Comparison of ENCODE assay signal across 1 cellular context in genomic region chr15:43249699-43250203, GRCh38.
TF ChIP-seq lines count a peak whose summit lies in the region.

No MANE protein-coding gene starts in this region.

TF ChIP-seq in K562, 482 proteins besides CTCF, POLR2A, EP300 and RAD21 (continues in another document):
- TF ChIP-seq TEAD4 (IDR thresholded peaks at IDR 0.05; ENCODE audit: low read length) = peak; percentile 17; the same call in 1 of the 2 replicates
- no peak for TF ChIP-seq TEAD4 (CRISPR knock-in tag; IDR thresholded peaks at IDR 0.05; ENCODE audit: borderline replicate concordance)
- no peak for TF ChIP-seq SLC30A9 (CRISPR knock-in tag; IDR thresholded peaks at IDR 0.05)
- no peak for TF ChIP-seq SNIP1 (IDR thresholded peaks at IDR 0.05; ENCODE audit: low read depth)
- TF ChIP-seq CXXC5 (CRISPR knock-in tag; IDR thresholded peaks at IDR 0.05) = no peak
- no peak for TF ChIP-seq SRSF9 (IDR thresholded peaks at IDR 0.05; ENCODE audit: borderline replicate concordance, low read depth, low read length)
- no peak for TF ChIP-seq PHB (CRISPR knock-in tag; IDR thresholded peaks at IDR 0.05)
- no peak for TF ChIP-seq ZNF561 (CRISPR knock-in tag; conservative IDR thresholded peaks at IDR 0.05)
- TF ChIP-seq, protein P1, sequence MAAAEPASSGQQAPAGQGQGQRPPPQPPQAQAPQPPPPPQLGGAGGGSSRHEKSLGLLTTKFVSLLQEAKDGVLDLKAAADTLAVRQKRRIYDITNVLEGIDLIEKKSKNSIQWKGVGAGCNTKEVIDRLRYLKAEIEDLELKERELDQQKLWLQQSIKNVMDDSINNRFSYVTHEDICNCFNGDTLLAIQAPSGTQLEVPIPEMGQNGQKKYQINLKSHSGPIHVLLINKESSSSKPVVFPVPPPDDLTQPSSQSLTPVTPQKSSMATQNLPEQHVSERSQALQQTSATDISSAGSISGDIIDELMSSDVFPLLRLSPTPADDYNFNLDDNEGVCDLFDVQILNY (CRISPR knock-in tag; IDR thresholded peaks at IDR 0.05) = no peak
- TF ChIP-seq, protein P2, sequence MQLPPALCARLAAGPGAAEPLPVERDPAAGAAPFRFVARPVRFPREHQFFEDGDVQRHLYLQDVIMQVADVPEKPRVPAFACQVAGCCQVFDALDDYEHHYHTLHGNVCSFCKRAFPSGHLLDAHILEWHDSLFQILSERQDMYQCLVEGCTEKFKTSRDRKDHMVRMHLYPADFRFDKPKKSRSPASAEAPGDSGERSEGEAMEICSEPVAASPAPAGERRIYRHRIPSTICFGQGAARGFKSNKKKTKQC (CRISPR knock-in tag; IDR thresholded peaks at IDR 0.05) = no peak
- TF ChIP-seq MBD2 (IDR thresholded peaks at IDR 0.05; ENCODE audit: borderline replicate concordance, low read depth) = no peak
- TF ChIP-seq SMAD4 (CRISPR knock-in tag; conservative IDR thresholded peaks at IDR 0.05) = 0 out of 2 replicates have a peak, but pooled peaks have one; percentile 29
- TF ChIP-seq MAZ (CRISPR knock-in tag; conservative IDR thresholded peaks at IDR 0.05 in 1 of 2, IDR thresholded peaks at IDR 0.05 in 1 of 2) = no peak
- no peak for TF ChIP-seq ZNF436 (CRISPR knock-in tag; IDR thresholded peaks at IDR 0.05)
- TF ChIP-seq ZFPM2 (CRISPR knock-in tag; IDR thresholded peaks at IDR 0.05) = no peak
- no peak for TF ChIP-seq EHMT2 (IDR thresholded peaks at IDR 0.05)
- TF ChIP-seq TGIF2 (CRISPR knock-in tag; IDR thresholded peaks at IDR 0.05) = no peak
- TF ChIP-seq TRIM28 (IDR thresholded peaks at IDR 0.05) = no peak
- no peak for TF ChIP-seq ELF4 (CRISPR knock-in tag; IDR thresholded peaks at IDR 0.05)
- TF ChIP-seq, protein P3, sequence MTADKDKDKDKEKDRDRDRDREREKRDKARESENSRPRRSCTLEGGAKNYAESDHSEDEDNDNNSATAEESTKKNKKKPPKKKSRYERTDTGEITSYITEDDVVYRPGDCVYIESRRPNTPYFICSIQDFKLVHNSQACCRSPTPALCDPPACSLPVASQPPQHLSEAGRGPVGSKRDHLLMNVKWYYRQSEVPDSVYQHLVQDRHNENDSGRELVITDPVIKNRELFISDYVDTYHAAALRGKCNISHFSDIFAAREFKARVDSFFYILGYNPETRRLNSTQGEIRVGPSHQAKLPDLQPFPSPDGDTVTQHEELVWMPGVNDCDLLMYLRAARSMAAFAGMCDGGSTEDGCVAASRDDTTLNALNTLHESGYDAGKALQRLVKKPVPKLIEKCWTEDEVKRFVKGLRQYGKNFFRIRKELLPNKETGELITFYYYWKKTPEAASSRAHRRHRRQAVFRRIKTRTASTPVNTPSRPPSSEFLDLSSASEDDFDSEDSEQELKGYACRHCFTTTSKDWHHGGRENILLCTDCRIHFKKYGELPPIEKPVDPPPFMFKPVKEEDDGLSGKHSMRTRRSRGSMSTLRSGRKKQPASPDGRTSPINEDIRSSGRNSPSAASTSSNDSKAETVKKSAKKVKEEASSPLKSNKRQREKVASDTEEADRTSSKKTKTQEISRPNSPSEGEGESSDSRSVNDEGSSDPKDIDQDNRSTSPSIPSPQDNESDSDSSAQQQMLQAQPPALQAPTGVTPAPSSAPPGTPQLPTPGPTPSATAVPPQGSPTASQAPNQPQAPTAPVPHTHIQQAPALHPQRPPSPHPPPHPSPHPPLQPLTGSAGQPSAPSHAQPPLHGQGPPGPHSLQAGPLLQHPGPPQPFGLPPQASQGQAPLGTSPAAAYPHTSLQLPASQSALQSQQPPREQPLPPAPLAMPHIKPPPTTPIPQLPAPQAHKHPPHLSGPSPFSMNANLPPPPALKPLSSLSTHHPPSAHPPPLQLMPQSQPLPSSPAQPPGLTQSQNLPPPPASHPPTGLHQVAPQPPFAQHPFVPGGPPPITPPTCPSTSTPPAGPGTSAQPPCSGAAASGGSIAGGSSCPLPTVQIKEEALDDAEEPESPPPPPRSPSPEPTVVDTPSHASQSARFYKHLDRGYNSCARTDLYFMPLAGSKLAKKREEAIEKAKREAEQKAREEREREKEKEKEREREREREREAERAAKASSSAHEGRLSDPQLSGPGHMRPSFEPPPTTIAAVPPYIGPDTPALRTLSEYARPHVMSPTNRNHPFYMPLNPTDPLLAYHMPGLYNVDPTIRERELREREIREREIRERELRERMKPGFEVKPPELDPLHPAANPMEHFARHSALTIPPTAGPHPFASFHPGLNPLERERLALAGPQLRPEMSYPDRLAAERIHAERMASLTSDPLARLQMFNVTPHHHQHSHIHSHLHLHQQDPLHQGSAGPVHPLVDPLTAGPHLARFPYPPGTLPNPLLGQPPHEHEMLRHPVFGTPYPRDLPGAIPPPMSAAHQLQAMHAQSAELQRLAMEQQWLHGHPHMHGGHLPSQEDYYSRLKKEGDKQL (CRISPR knock-in tag; IDR thresholded peaks at IDR 0.05; ENCODE audit: borderline replicate concordance) = no peak
- TF ChIP-seq ZNF274 (IDR thresholded peaks at IDR 0.05; ENCODE audit: borderline replicate concordance, low read depth, low read length) = no peak
- no peak for TF ChIP-seq XRCC5 (IDR thresholded peaks at IDR 0.05; ENCODE audit: low read depth, low read length)
- TF ChIP-seq FOXJ2 (tag; IDR thresholded peaks at IDR 0.05) = no peak
- no peak for TF ChIP-seq ESRRA (IDR thresholded peaks at IDR 0.05; ENCODE audit: borderline replicate concordance, low read depth)
- TF ChIP-seq CTBP1 (IDR thresholded peaks at IDR 0.05; ENCODE audit: borderline replicate concordance) = peak; percentile 37; the same call in 1 of the 2 replicates
- no peak for TF ChIP-seq GTF2E2 (tag; IDR thresholded peaks at IDR 0.05)
- peak; percentile 70 for TF ChIP-seq MEIS2 (IDR thresholded peaks at IDR 0.05; ENCODE audit: partially characterized antibody)
- TF ChIP-seq RREB1 (CRISPR knock-in tag; IDR thresholded peaks at IDR 0.05) = no peak
- no peak for TF ChIP-seq TBL1XR1 (IDR thresholded peaks at IDR 0.05; ENCODE audit: low read length in 2 of 2)
- 0 out of 2 replicates have a peak, but pooled peaks have one; percentile 33 for TF ChIP-seq LCOR (CRISPR knock-in tag; IDR thresholded peaks at IDR 0.05)
- no peak for TF ChIP-seq ZNF174 (CRISPR knock-in tag; IDR thresholded peaks at IDR 0.05)
- TF ChIP-seq ZNF609 (CRISPR knock-in tag; IDR thresholded peaks at IDR 0.05; ENCODE audit: borderline replicate concordance) = no peak
- no peak for TF ChIP-seq CBX3 (IDR thresholded peaks at IDR 0.05; ENCODE audit: borderline replicate concordance in 1 of 2, low read length in 2 of 2)
- TF ChIP-seq, protein P4, sequence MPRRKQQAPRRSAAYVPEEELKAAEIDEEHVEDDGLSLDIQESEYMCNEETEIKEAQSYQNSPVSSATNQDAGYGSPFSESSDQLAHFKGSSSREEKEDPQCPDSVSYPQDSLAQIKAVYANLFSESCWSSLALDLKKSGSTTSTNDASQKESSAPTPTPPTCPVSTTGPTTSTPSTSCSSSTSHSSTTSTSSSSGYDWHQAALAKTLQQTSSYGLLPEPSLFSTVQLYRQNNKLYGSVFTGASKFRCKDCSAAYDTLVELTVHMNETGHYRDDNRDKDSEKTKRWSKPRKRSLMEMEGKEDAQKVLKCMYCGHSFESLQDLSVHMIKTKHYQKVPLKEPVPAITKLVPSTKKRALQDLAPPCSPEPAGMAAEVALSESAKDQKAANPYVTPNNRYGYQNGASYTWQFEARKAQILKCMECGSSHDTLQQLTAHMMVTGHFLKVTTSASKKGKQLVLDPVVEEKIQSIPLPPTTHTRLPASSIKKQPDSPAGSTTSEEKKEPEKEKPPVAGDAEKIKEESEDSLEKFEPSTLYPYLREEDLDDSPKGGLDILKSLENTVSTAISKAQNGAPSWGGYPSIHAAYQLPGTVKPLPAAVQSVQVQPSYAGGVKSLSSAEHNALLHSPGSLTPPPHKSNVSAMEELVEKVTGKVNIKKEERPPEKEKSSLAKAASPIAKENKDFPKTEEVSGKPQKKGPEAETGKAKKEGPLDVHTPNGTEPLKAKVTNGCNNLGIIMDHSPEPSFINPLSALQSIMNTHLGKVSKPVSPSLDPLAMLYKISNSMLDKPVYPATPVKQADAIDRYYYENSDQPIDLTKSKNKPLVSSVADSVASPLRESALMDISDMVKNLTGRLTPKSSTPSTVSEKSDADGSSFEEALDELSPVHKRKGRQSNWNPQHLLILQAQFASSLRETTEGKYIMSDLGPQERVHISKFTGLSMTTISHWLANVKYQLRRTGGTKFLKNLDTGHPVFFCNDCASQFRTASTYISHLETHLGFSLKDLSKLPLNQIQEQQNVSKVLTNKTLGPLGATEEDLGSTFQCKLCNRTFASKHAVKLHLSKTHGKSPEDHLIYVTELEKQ (CRISPR knock-in tag; IDR thresholded peaks at IDR 0.05) = no peak
- no peak for TF ChIP-seq MYNN (IDR thresholded peaks at IDR 0.05)
- no peak for TF ChIP-seq MYNN (CRISPR knock-in tag; IDR thresholded peaks at IDR 0.05)
- TF ChIP-seq NCOR1 (IDR thresholded peaks at IDR 0.05) = no peak
- TF ChIP-seq ELF2 (CRISPR knock-in tag; IDR thresholded peaks at IDR 0.05) = no peak
- TF ChIP-seq CTCFL (IDR thresholded peaks at IDR 0.05; ENCODE audit: borderline replicate concordance, insufficient read depth, low read depth, low read length, poor library complexity, severe bottlenecking) = no peak
- no peak for TF ChIP-seq BRD9 (IDR thresholded peaks at IDR 0.05; ENCODE audit: low read depth, partially characterized antibody)
- no peak for TF ChIP-seq SP2 (IDR thresholded peaks at IDR 0.05; ENCODE audit: extremely low read depth, low read depth, low read length, poor library complexity, severe bottlenecking)
